ENCODE assay signal across 30 cellular contexts in genomic region chr11:123588863-123589262, GRCh38.
"Had no signal": no experiment of that assay in that cellular context is flagged by ENCODE, and none has a peak within 500 bp of the region (broad histone marks: within the 10 kb centered on the region; RNA-seq: fewer than 3 reads in every experiment).

No MANE protein-coding gene starts in this region.

- H3K9me3 Mint-ChIP-seq: dendritic cell treated with granulocyte-macrophage colony-stimulating factor and Interleukin-4, amounts not matched to agents 40 ng/mL and 50 ng/mL, for 4 days; endodermal cell; mesothelial cell of epicardium; naive B cell; natural killer cell treated with Interleukin-12 subunit alpha and Interleukin-12 subunit beta and Interleukin-15 and Interleukin-18, amount 100 ng/mL, for 72 hours; neural crest cell; stimulated activated naive B cell treated with anti-CD40 and anti-IgM and Interleukin-4, amounts not matched to agents 10 μg/mL and 1 μg/mL and 100 μg/mL, for 72 hours; stimulated activated naive CD8-positive, alpha-beta T cell treated with anti-CD3 and anti-CD28 coated beads, Interleukin-15, Interleukin-2, amounts not matched to agents 100 ng/mL and 50 ng/mL, for 24 hours had no signal

- DNase-seq: effector CD8-positive, alpha-beta T cell; endodermal cell; foreskin fibroblast; gastrocnemius medialis; head of caudate nucleus; kidney; left cardiac atrium; left lung; mesenchymal stem cell; naive B cell; sigmoid colon; spleen; stimulated activated naive B cell treated with anti-CD40 and anti-IgM and Interleukin-4, amounts not matched to agents 10 μg/mL and 1 μg/mL and 100 μg/mL, for 72 hours; upper lobe of right lung; uterus had no signal

- H3K9me3 ChIP-seq: colonic mucosa, gastrocnemius medialis, left lung, mucosa of descending colon, neutrophil, pancreas, prostate gland, right atrium auricular region, sigmoid colon, spleen, suprapubic skin, transverse colon, upper lobe of right lung, uterus had no signal

- H3K4me3 ChIP-seq: colonic mucosa, gastrocnemius medialis, left lung, mucosa of descending colon, pancreas, prostate gland, right atrium auricular region, sigmoid colon, spleen, suprapubic skin, transverse colon, upper lobe of right lung, uterus had no signal

- ATAC-seq: esophagus mucosa; gastrocnemius medialis; left lung; natural killer cell treated with Interleukin-12 subunit alpha and Interleukin-12 subunit beta and Interleukin-15 and Interleukin-18, amount 100 ng/mL, for 72 hours; stimulated activated naive B cell treated with anti-CD40 and anti-IgM and Interleukin-4, amounts not matched to agents 10 μg/mL and 1 μg/mL and 100 μg/mL, for 72 hours; upper lobe of right lung had no signal

- FAIRE-seq: kidney, pancreas had no signal

- H3K27me3 Mint-ChIP-seq: dendritic cell treated with granulocyte-macrophage colony-stimulating factor and Interleukin-4, amounts not matched to agents 40 ng/mL and 50 ng/mL, for 4 days; naive B cell; natural killer cell treated with Interleukin-12 subunit alpha and Interleukin-12 subunit beta and Interleukin-15 and Interleukin-18, amount 100 ng/mL, for 72 hours; stimulated activated naive B cell treated with anti-CD40 and anti-IgM and Interleukin-4, amounts not matched to agents 10 μg/mL and 1 μg/mL and 100 μg/mL, for 72 hours; stimulated activated naive CD8-positive, alpha-beta T cell treated with anti-CD3 and anti-CD28 coated beads, Interleukin-15, Interleukin-2, amounts not matched to agents 100 ng/mL and 50 ng/mL, for 24 hours had no signal

- H3K4me1 Mint-ChIP-seq: naive B cell; stimulated activated naive B cell treated with anti-CD40 and anti-IgM and Interleukin-4, amounts not matched to agents 10 μg/mL and 1 μg/mL and 100 μg/mL, for 72 hours had no signal

- H3K4me3 Mint-ChIP-seq: dendritic cell treated with granulocyte-macrophage colony-stimulating factor and Interleukin-4, amounts not matched to agents 40 ng/mL and 50 ng/mL, for 4 days; endodermal cell; mesothelial cell of epicardium; naive B cell; natural killer cell treated with Interleukin-12 subunit alpha and Interleukin-12 subunit beta and Interleukin-15 and Interleukin-18, amount 100 ng/mL, for 72 hours; neural crest cell; stimulated activated naive B cell treated with anti-CD40 and anti-IgM and Interleukin-4, amounts not matched to agents 10 μg/mL and 1 μg/mL and 100 μg/mL, for 72 hours; stimulated activated naive CD8-positive, alpha-beta T cell treated with anti-CD3 and anti-CD28 coated beads, Interleukin-15, Interleukin-2, amounts not matched to agents 100 ng/mL and 50 ng/mL, for 24 hours had no signal

- H3K36me3 ChIP-seq: colonic mucosa, gastrocnemius medialis, pancreas, prostate gland, right atrium auricular region, sigmoid colon, suprapubic skin, transverse colon, upper lobe of right lung, uterus had no signal

- H3K27ac Mint-ChIP-seq: dendritic cell treated with granulocyte-macrophage colony-stimulating factor and Interleukin-4, amounts not matched to agents 40 ng/mL and 50 ng/mL, for 4 days; mesothelial cell of epicardium; naive B cell; natural killer cell treated with Interleukin-12 subunit alpha and Interleukin-12 subunit beta and Interleukin-15 and Interleukin-18, amount 100 ng/mL, for 72 hours; stimulated activated naive B cell treated with anti-CD40 and anti-IgM and Interleukin-4, amounts not matched to agents 10 μg/mL and 1 μg/mL and 100 μg/mL, for 72 hours; stimulated activated naive CD8-positive, alpha-beta T cell treated with anti-CD3 and anti-CD28 coated beads, Interleukin-15, Interleukin-2, amounts not matched to agents 100 ng/mL and 50 ng/mL, for 24 hours had no signal

- H3K27me3 ChIP-seq: colonic mucosa, gastrocnemius medialis, left lung, neutrophil, pancreas, right atrium auricular region, sigmoid colon, spleen, suprapubic skin, transverse colon, upper lobe of right lung, uterus had no signal

- H3K27ac ChIP-seq: colonic mucosa, epithelial cell of prostate, left lung, neutrophil, prostate gland, right atrium auricular region, sigmoid colon, spleen, suprapubic skin, upper lobe of right lung, uterus had no signal

- H3K4me1 ChIP-seq: colonic mucosa, left lung, prostate gland, right atrium auricular region, suprapubic skin, upper lobe of right lung, uterus had no signal

- H3K36me3 Mint-ChIP-seq: naive B cell; natural killer cell treated with Interleukin-12 subunit alpha and Interleukin-12 subunit beta and Interleukin-15 and Interleukin-18, amount 100 ng/mL, for 72 hours; stimulated activated naive B cell treated with anti-CD40 and anti-IgM and Interleukin-4, amounts not matched to agents 10 μg/mL and 1 μg/mL and 100 μg/mL, for 72 hours had no signal
